Comparison of ENCODE assay signal across 8 cellular contexts in the genomic region with DNA sequence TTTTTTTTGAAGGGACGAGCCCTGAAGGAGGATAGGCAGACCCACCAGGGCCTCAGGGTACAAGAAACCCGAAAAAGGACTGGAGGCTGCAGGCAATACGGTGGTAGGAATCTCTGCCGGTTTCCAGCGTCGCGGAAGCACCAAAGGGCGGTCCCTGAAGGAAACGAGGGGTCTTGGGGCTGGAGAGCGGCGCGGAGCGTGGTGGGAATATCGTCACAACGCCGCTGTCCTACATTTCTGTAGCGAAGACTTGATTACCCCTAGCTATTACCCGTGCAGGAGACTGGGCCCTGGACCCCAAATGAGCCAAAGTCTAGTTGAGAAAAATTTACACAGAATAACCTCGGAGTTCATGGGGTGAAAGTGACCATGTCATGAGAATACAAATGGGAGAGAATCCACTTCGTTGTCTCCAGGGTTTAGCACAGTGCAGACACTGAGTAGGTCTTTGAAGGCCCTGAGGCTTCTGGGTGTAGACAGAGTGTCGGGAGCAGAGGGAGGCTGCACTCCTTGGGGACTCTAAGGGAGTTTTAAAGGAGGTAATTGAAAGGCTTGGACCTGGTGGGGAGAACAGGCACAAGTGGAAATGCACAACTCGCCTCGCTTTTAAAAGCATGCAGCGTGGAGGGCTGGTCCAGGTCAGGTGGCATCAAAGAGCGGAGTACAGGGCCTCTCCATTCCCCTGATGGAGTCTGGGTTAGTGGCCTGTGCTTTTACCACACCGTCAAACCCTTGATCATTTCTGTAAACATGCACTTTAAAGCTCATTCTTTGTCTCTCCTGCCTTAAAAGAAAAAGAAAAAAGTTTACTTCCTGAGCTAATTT. TPM values are rescaled to one million over a fixed set of nuclear protein-coding genes. Genes with fewer than 3 reads are reported as not detected.
DNase-seq lines count a peak whose midpoint lies in the region; ATAC-seq and TF ChIP-seq lines count a peak whose summit lies in the region.

No MANE protein-coding gene starts in this region.

- peaks cover 22% of the 10 kb centered on the region for H3K27me3 Mint-ChIP-seq in activated CD8-positive, alpha-beta memory T cell treated with anti-CD3 and anti-CD28 coated beads, Interleukin-2, amount 10 ng/mL, durations not matched to agents 7 days and 5 days
- H3K27me3 Mint-ChIP-seq in activated CD4-positive, alpha-beta T cell treated with anti-CD3 and anti-CD28 coated beads, Interleukin-2, amount 10 ng/mL, durations not matched to agents 7 days and 5 days, result peaks cover 18% of the 10 kb centered on the region

- no peak for TF ChIP-seq CTCF in fibroblast of mammary gland (conservative IDR thresholded peaks at IDR 0.05; ENCODE audit: control insufficient read depth, insufficient read depth, low read depth, low read length)
- TF ChIP-seq CTCF in osteoblast (IDR thresholded peaks at IDR 0.05; ENCODE audit: extremely low read depth, low read depth, low read length), result no peak

- ATAC-seq in activated CD8-positive, alpha-beta memory T cell treated with anti-CD3 and anti-CD28 coated beads, Interleukin-2, amount 10 ng/mL, durations not matched to agents 7 days and 5 days, result no peak
- no peak for ATAC-seq in esophagus mucosa

- peak overlapping the region; percentile 93 for H3K27ac Mint-ChIP-seq in activated CD8-positive, alpha-beta memory T cell treated with anti-CD3 and anti-CD28 coated beads, Interleukin-2, amount 10 ng/mL, durations not matched to agents 7 days and 5 days
- peak overlapping the region; percentile 92 for H3K27ac Mint-ChIP-seq in activated CD4-positive, alpha-beta T cell treated with anti-CD3 and anti-CD28 coated beads, Interleukin-2, amount 10 ng/mL, durations not matched to agents 7 days and 5 days

- H3K9me3 ChIP-seq in osteoblast (ENCODE audit: low read depth, low read length), result no peaks in the 10 kb centered on the region

- CTCF ChIA-PET in activated CD8-positive, alpha-beta memory T cell treated with anti-CD3 and anti-CD28 coated beads, Interleukin-2, amount 10 ng/mL, durations not matched to agents 7 days and 5 days (lab: Charles Lee), result interaction anchor here (0.8 to 3.7 kb wide), 11 partner anchors 10 to 235 kb away, joined by 3 to 14 read pairs (median 6); no protein-coding TSS in a partner anchor
- CTCF ChIA-PET in activated CD4-positive, alpha-beta T cell treated with anti-CD3 and anti-CD28 coated beads, Interleukin-2, amount 10 ng/mL, durations not matched to agents 7 days and 5 days (lab: Charles Lee), result interaction anchor here (0.9 to 1.9 kb wide), 4 partner anchors 17 to 53 kb away, joined by 3 to 4 read pairs (median 3); no protein-coding TSS in a partner anchor

- POLR2A ChIA-PET in activated CD4-positive, alpha-beta T cell treated with anti-CD3 and anti-CD28 coated beads, Interleukin-2, amount 10 ng/mL, durations not matched to agents 7 days and 5 days (lab: Charles Lee), result no interaction called here

- H4K20me1 ChIP-seq in osteoblast (ENCODE audit: insufficient read depth, low read length), result peaks cover 10% of the 10 kb centered on the region

- H3K36me3 ChIP-seq in osteoblast (ENCODE audit: insufficient read depth, low read length), result no peaks in the 10 kb centered on the region

- peak overlapping the region; percentile 82 for H3K4me2 ChIP-seq in osteoblast (ENCODE audit: insufficient read depth, low read length)

- H2AFZ ChIP-seq in osteoblast (ENCODE audit: low read length), result peak overlapping the region; percentile 70

- H3K4me1 Mint-ChIP-seq in activated CD8-positive, alpha-beta memory T cell treated with anti-CD3 and anti-CD28 coated beads, Interleukin-2, amount 10 ng/mL, durations not matched to agents 7 days and 5 days, result peaks cover 50% of the 10 kb centered on the region
- H3K4me1 Mint-ChIP-seq in activated CD4-positive, alpha-beta T cell treated with anti-CD3 and anti-CD28 coated beads, Interleukin-2, amount 10 ng/mL, durations not matched to agents 7 days and 5 days, result peaks cover 50% of the 10 kb centered on the region

- DNase-seq in activated CD8-positive, alpha-beta memory T cell treated with anti-CD3 and anti-CD28 coated beads, Interleukin-2, amount 10 ng/mL, durations not matched to agents 7 days and 5 days, result peak; percentile 52
- no peak for DNase-seq in activated CD8-positive, alpha-beta memory T cell treated with anti-CD3 and anti-CD28 coated beads for 24 hours
- DNase-seq in activated CD4-positive, alpha-beta T cell treated with anti-CD3 and anti-CD28 coated beads, Interleukin-2, amount 10 ng/mL, durations not matched to agents 7 days and 5 days, result peak; percentile 52
- DNase-seq in fibroblast of mammary gland (ENCODE audit: low read depth) (no peak), osteoblast (ENCODE audit: insufficient read length, low spot score, missing footprints) (no peak), HuH-7 (ENCODE audit: low spot score) (no peak), 8988T (no peak)

- H3K27ac ChIP-seq in osteoblast (ENCODE audit: low read depth, low read length), result peak overlapping the region; percentile 99

- H3K79me2 ChIP-seq in osteoblast (ENCODE audit: insufficient read depth, low read length), result peaks cover 41% of the 10 kb centered on the region

- no peaks in the 10 kb centered on the region for H3K9me3 Mint-ChIP-seq in activated CD8-positive, alpha-beta memory T cell treated with anti-CD3 and anti-CD28 coated beads, Interleukin-2, amount 10 ng/mL, durations not matched to agents 7 days and 5 days (ENCODE audit: low read depth)
- no peaks in the 10 kb centered on the region for H3K9me3 Mint-ChIP-seq in activated CD4-positive, alpha-beta T cell treated with anti-CD3 and anti-CD28 coated beads, Interleukin-2, amount 10 ng/mL, durations not matched to agents 7 days and 5 days

- H3K4me3 ChIP-seq in fibroblast of mammary gland (ENCODE audit: control insufficient read depth, low read depth, low read length) (peak overlapping the region; percentile 85), osteoblast (ENCODE audit: insufficient read depth, low read length) (peak overlapping the region; percentile 81)

- peaks cover 3% of the 10 kb centered on the region for H3K36me3 Mint-ChIP-seq in activated CD8-positive, alpha-beta memory T cell treated with anti-CD3 and anti-CD28 coated beads, Interleukin-2, amount 10 ng/mL, durations not matched to agents 7 days and 5 days
- peaks cover 15% of the 10 kb centered on the region for H3K36me3 Mint-ChIP-seq in activated CD4-positive, alpha-beta T cell treated with anti-CD3 and anti-CD28 coated beads, Interleukin-2, amount 10 ng/mL, durations not matched to agents 7 days and 5 days (ENCODE audit: low read depth)

- peaks cover 10% of the 10 kb centered on the region for H3K27me3 ChIP-seq in osteoblast (ENCODE audit: insufficient read depth, low read length)

- H3K4me3 Mint-ChIP-seq in activated CD8-positive, alpha-beta memory T cell treated with anti-CD3 and anti-CD28 coated beads, Interleukin-2, amount 10 ng/mL, durations not matched to agents 7 days and 5 days, result peak overlapping the region; percentile 96
- peak overlapping the region; percentile 98 for H3K4me3 Mint-ChIP-seq in activated CD4-positive, alpha-beta T cell treated with anti-CD3 and anti-CD28 coated beads, Interleukin-2, amount 10 ng/mL, durations not matched to agents 7 days and 5 days

- peaks cover 58% of the 10 kb centered on the region for H3K4me1 ChIP-seq in osteoblast (ENCODE audit: insufficient read depth, low read length)

RNA-seq across cellular contexts. Expression of gene ATP1A1, which starts 1.5 kb away (rescaled TPM):
- total RNA-seq in activated CD8-positive, alpha-beta memory T cell treated with anti-CD3 and anti-CD28 coated beads, Interleukin-2, amount 10 ng/mL, durations not matched to agents 7 days and 5 days, result 100 to 1,000 TPM; 169 to 206 TPM
- total RNA-seq in activated CD4-positive, alpha-beta T cell treated with anti-CD3 and anti-CD28 coated beads, Interleukin-2, amount 10 ng/mL, durations not matched to agents 7 days and 5 days, result 100 to 1,000 TPM; 260 to 274 TPM
- total RNA-seq in osteoblast (120 and 122 TPM in 2 replicates), esophagus mucosa (371 TPM)

Comparison
In these comparisons a context has a peak if more than half of its experiments do, and no peak if none do; other contexts are left out.
1. DNase-seq: peak in activated CD8-positive, alpha-beta memory T cell treated with anti-CD3 and anti-CD28 coated beads, Interleukin-2, amount 10 ng/mL, durations not matched to agents 7 days and 5 days (single experiment) and activated CD4-positive, alpha-beta T cell treated with anti-CD3 and anti-CD28 coated beads, Interleukin-2, amount 10 ng/mL, durations not matched to agents 7 days and 5 days (single experiment); none in activated CD8-positive, alpha-beta memory T cell treated with anti-CD3 and anti-CD28 coated beads for 24 hours (single experiment), fibroblast of mammary gland (single experiment), osteoblast (single experiment), HuH-7 (single experiment) and 8988T (single experiment).